In the genomic region with DNA sequence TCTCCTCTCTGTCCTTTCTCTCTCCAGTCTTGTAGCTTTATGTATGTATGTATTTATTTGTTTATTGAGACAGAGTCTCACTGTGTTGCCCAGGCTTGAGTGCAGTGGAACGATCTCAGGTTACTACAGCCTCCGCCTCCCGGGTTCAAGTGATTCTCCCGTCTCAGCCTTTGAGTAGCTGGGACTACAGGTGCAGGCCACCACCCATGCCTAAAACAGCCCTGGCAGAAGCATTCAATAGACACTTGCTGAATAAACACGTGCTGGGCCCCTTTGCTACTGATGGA, we compare ENCODE assay signal across 11 cellular contexts. TPM values are rescaled to one million over a fixed set of nuclear protein-coding genes. Genes with fewer than 3 reads are reported as not detected.
A peak's percentile ranks its signal among the peaks of the same experiment; 100 is the strongest.
DNase-seq lines count a peak whose midpoint lies in the region; ATAC-seq and TF ChIP-seq lines count a peak whose summit lies in the region.
"Had no signal": no experiment of that assay in that cellular context is flagged by ENCODE, and none has a peak within 500 bp of the region (broad histone marks: within the 10 kb centered on the region; RNA-seq: fewer than 3 reads in every experiment).

No MANE protein-coding gene starts in this region.

- H3K4me1 Mint-ChIP-seq in CD4-positive, CD25-positive, alpha-beta regulatory T cell: peaks cover 18 to 52% (median 31%) of the 10 kb centered on the region in 4 donors
- H3K4me1 Mint-ChIP-seq in HFFc6 (ENCODE audit: low read depth): peaks cover 46% of the 10 kb centered on the region
- peaks cover 60% of the 10 kb centered on the region for H3K4me1 Mint-ChIP-seq in nephron progenitor cell

- peaks cover 60% of the 10 kb centered on the region for H3K79me2 ChIP-seq in mammary epithelial cell (ENCODE audit: insufficient read depth, low read length)

- no peaks in the 10 kb centered on the region for H3K27me3 ChIP-seq in CD4-positive, CD25-positive, alpha-beta regulatory T cell (ENCODE audit: control insufficient read depth, insufficient read depth, low read length)
- no peaks in the 10 kb centered on the region for H3K27me3 ChIP-seq in mammary epithelial cell (ENCODE audit: insufficient read depth, low read length)

- intact Hi-C loops in mammary epithelial cell (cut with micrococcal nuclease): no loop called here

- peak overlapping the region; percentile 95 for H3K4me2 ChIP-seq in mammary epithelial cell (ENCODE audit: insufficient read depth, low read depth, low read length)

- H3K36me3 Mint-ChIP-seq in CD4-positive, CD25-positive, alpha-beta regulatory T cell: peaks cover 27% of the 10 kb centered on the region
- H3K36me3 Mint-ChIP-seq in HFFc6 (ENCODE audit: low read depth) (peaks cover 24% of the 10 kb centered on the region), nephron progenitor cell (ENCODE audit: low read depth) (peaks cover 41% of the 10 kb centered on the region)

- in situ Hi-C loops in mammary epithelial cell (cut with MboI; ENCODE audit: low sequenced_read_pairs in 2 of 2): no loop called here

- TF ChIP-seq CTCF in HFFc6 (IDR thresholded peaks at IDR 0.05) (no peak), mammary epithelial cell (conservative IDR thresholded peaks at IDR 0.05 in 1 of 2, IDR thresholded peaks at IDR 0.05 in 1 of 2; ENCODE audit: extremely low read depth in 1 of 2, insufficient read depth in 1 of 2, low read depth in 1 of 2, low read length in 2 of 2) (no peak), nephron progenitor cell (IDR thresholded peaks at IDR 0.05) (no peak)

- no peak overlapping the region for H3K9ac ChIP-seq in mammary epithelial cell (ENCODE audit: insufficient read depth, low read length)

- WGBS in mammary epithelial cell (ENCODE audit: low coverage, missing lambda C conversion rate): 63% methylated on average over 5 of the region's 5 CpGs

- H2AFZ ChIP-seq in mammary epithelial cell (ENCODE audit: low read depth, low read length): no peak overlapping the region

- peaks cover 41% of the 10 kb centered on the region for H3K36me3 ChIP-seq in CD4-positive, CD25-positive, alpha-beta regulatory T cell (ENCODE audit: control insufficient read depth, insufficient read depth, low read length)
- H3K36me3 ChIP-seq in mammary epithelial cell (ENCODE audit: insufficient read depth, low read length): peaks cover 10% of the 10 kb centered on the region

- CTCF ChIA-PET in mammary epithelial cell (lab: Charles Lee; ENCODE audit: low non-redundant PET): no interaction called here

- H3K9me3 Mint-ChIP-seq in CD4-positive, CD25-positive, alpha-beta regulatory T cell: peaks cover 0 to 2% (median 0%) of the 10 kb centered on the region in 7 donors
- H3K9me3 Mint-ChIP-seq in HFFc6 (no peaks in the 10 kb centered on the region), nephron progenitor cell (no peaks in the 10 kb centered on the region)

- no TSS peak for BruUV-seq in mammary epithelial cell (replicated peaks; lab: Mats Ljungman, UMichigan)

- no peak for ATAC-seq in CD4-positive, CD25-positive, alpha-beta regulatory T cell (ENCODE audit: low read depth in 2 of 2)

- DNase-seq in CD4-positive, CD25-positive, alpha-beta regulatory T cell: no peak
- DNase-seq in HFFc6 (no peak), mammary epithelial cell (no peak), nephron progenitor cell (no peak), HUDEP-2 (lab: John Stamatoyannopoulos, UW; ENCODE audit: unreplicated experiment in 76 of 76) (no peak), HPDE6-E6E7 (ENCODE audit: extremely low spot score) (no peak), NCI-H82 (lab: John Stamatoyannopoulos, UW) (no peak)
- DNase-seq in stimulated activated naive CD4-positive, alpha-beta T cell treated with Interleukin-2 at 50 U/mL for 16 hours (lab: John Stamatoyannopoulos, UW): no peak
- DNase-seq: kidney, NCI-H2171 treated with DMSO at 0.1 percent for 48 hours had no signal

- H3K27me3 Mint-ChIP-seq in CD4-positive, CD25-positive, alpha-beta regulatory T cell: no peaks in the 10 kb centered on the region
- no peaks in the 10 kb centered on the region; the same call in 1 of the 2 replicates for H3K27me3 Mint-ChIP-seq in HFFc6 (ENCODE audit: insufficient read depth)
- no peaks in the 10 kb centered on the region for H3K27me3 Mint-ChIP-seq in nephron progenitor cell (ENCODE audit: low read depth, poor library complexity)

- H3K4me1 ChIP-seq in CD4-positive, CD25-positive, alpha-beta regulatory T cell (ENCODE audit: control insufficient read depth, insufficient read depth, low read length, poor library complexity, severe bottlenecking): peaks cover 43% of the 10 kb centered on the region
- H3K4me1 ChIP-seq in mammary epithelial cell (ENCODE audit: insufficient read depth, low read length): peaks cover 24% of the 10 kb centered on the region

- peak overlapping the region; percentile 34 to 95 (median 88) for H3K27ac Mint-ChIP-seq in CD4-positive, CD25-positive, alpha-beta regulatory T cell
- H3K27ac Mint-ChIP-seq in HFFc6: no peak overlapping the region
- H3K27ac Mint-ChIP-seq in nephron progenitor cell: no peak overlapping the region

- H4K20me1 ChIP-seq in mammary epithelial cell (ENCODE audit: insufficient read depth, low read length): no peaks in the 10 kb centered on the region

- no peak overlapping the region for H3K27ac ChIP-seq in CD4-positive, CD25-positive, alpha-beta regulatory T cell (ENCODE audit: insufficient read depth, low read length, poor library complexity, severe bottlenecking)
- H3K27ac ChIP-seq in mammary epithelial cell (ENCODE audit: insufficient read depth, low read depth, low read length): no peak overlapping the region
- H3K27ac ChIP-seq: epithelial cell of prostate had no signal

- H3K9me3 ChIP-seq in CD4-positive, CD25-positive, alpha-beta regulatory T cell (ENCODE audit: control insufficient read depth in 2 of 2, low read length in 2 of 2): no peaks in the 10 kb centered on the region
- no peaks in the 10 kb centered on the region for H3K9me3 ChIP-seq in mammary epithelial cell (replicated peaks; ENCODE audit: insufficient read depth, low read length)

- peak overlapping the region; percentile 82 for H3K4me3 ChIP-seq in CD4-positive, CD25-positive, alpha-beta regulatory T cell (ENCODE audit: low read depth, low read length)
- H3K4me3 ChIP-seq in mammary epithelial cell (replicated peaks in 1 of 3; ENCODE audit: insufficient read depth in 1 of 3, low read depth in 2 of 3, low read length in 3 of 3): peak overlapping the region in 1 of 3 experiments; percentile 57

- dilution Hi-C loops in mammary epithelial cell (cut with HindIII; ENCODE audit: low sequenced_read_pairs): no loop called here

- H3K4me3 Mint-ChIP-seq in CD4-positive, CD25-positive, alpha-beta regulatory T cell: peak overlapping the region; percentile 90 to 99 (median 93)
- H3K4me3 Mint-ChIP-seq in HFFc6 (peak overlapping the region; percentile 87), nephron progenitor cell (peak overlapping the region; percentile 88)

RNA-seq across cellular contexts. Expression of a gene that starts 2.5 kb away (rescaled TPM):
- 24.1 TPM for total RNA-seq in CD4-positive, CD25-positive, alpha-beta regulatory T cell
- 10 to 100 TPM; 33.6 to 69.2 (median 45.6) TPM for polyA plus RNA-seq in CD4-positive, CD25-positive, alpha-beta regulatory T cell
- total RNA-seq in HFFc6 (2021; fragmentation: NEBNext Ultra II Directional; extraction: Animal tissue kit (Norgen Biotek cat#: 25700)): 10 to 100 TPM; 59.0 to 74.3 (median 66.5) TPM
- total RNA-seq in mammary epithelial cell: 10 to 100 TPM; 35.1 to 72.3 TPM
- polyA plus RNA-seq in mammary epithelial cell: 61.9 TPM
- 35.6 TPM for polyA minus RNA-seq in mammary epithelial cell

RNA-seq across cellular contexts. Expression of a gene that starts 10.7 kb away (rescaled TPM):
- total RNA-seq in CD4-positive, CD25-positive, alpha-beta regulatory T cell: 2.9 TPM
- 1 to 10 TPM; 2.2 to 6.6 (median 4.7) TPM for polyA plus RNA-seq in CD4-positive, CD25-positive, alpha-beta regulatory T cell
- total RNA-seq in HFFc6 (2021; fragmentation: NEBNext Ultra II Directional; extraction: Animal tissue kit (Norgen Biotek cat#: 25700)): 100 to 1,000 TPM; 294 to 438 (median 315) TPM
- total RNA-seq in mammary epithelial cell: 100 to 1,000 TPM; 107 to 197 TPM
- 189 TPM for polyA plus RNA-seq in mammary epithelial cell
- polyA minus RNA-seq in mammary epithelial cell: 128 TPM

RNA-seq across cellular contexts. Expression of a gene that starts 56.5 kb away (rescaled TPM):
- total RNA-seq in CD4-positive, CD25-positive, alpha-beta regulatory T cell: 39.1 TPM
- 10 to 100 TPM; 30.0 to 38.1 (median 35.4) TPM for polyA plus RNA-seq in CD4-positive, CD25-positive, alpha-beta regulatory T cell
- 100 to 1,000 TPM in 4 of 6 experiments, 10 to 100 TPM in 2; 92.8 to 112 (median 101) TPM for total RNA-seq in HFFc6 (2021; fragmentation: NEBNext Ultra II Directional; extraction: Animal tissue kit (Norgen Biotek cat#: 25700))
- total RNA-seq in mammary epithelial cell: 100 to 1,000 TPM; 106 to 133 TPM
- 91.6 TPM for polyA plus RNA-seq in mammary epithelial cell
- polyA minus RNA-seq in mammary epithelial cell: 189 TPM

Comparison
In these comparisons a context has a peak if more than half of its experiments do, and no peak if none do; other contexts are left out.
1. H3K27ac Mint-ChIP-seq: peak in CD4-positive, CD25-positive, alpha-beta regulatory T cell (3 of 3); none in HFFc6 (single experiment) and nephron progenitor cell (single experiment).
2. RNA of a gene that starts 10.7 kb away (total RNA-seq): 294 to 438 TPM in HFFc6 and 107 to 197 TPM in mammary epithelial cell; 2.9 TPM in CD4-positive, CD25-positive, alpha-beta regulatory T cell (single experiment); every median in the first group is over 10 times any median in the second.
3. Peak in every context shown above with its lines, with median percentiles within 50 percentile points of each other: H3K4me3 Mint-ChIP-seq.